ENCODE assay signal across 9 cellular contexts in the genomic region with DNA sequence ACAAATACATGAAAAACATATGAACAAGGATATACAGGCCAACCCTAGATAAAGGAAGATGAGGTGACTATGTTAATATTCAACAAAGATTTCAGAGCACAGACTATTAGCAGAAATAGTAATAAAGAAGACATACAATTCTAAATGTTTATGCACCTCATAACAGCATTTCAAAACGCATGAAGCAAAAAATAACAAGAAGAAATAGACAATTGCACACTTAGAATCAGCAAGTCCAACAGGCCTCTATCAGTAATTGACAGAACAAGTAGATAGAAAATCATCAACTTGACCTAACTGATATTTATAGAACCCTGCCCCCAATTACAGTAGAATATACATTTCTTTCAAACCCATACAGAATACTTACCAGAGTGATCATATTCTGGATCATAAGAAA. TPM values are rescaled to one million over a fixed set of nuclear protein-coding genes. Genes with fewer than 3 reads are reported as not detected.
"Had no signal": no experiment of that assay in that cellular context is flagged by ENCODE, and none has a peak within 500 bp of the region (broad histone marks: within the 10 kb centered on the region; RNA-seq: fewer than 3 reads in every experiment).

No MANE protein-coding gene starts in this region.

- H3K4me2 ChIP-seq: KMS-11 had no signal

- DNase-seq: IMR-90, KBM-7, KG1 had no signal

- H3K4me3 Mint-ChIP-seq: IgD-negative memory B cell had no signal

- ATAC-seq: HepG2, K562 had no signal

- FAIRE-seq: HepG2, K562 had no signal

- H3K9ac ChIP-seq: KMS-11 had no signal

- H3K4me1 Mint-ChIP-seq: IgD-negative memory B cell had no signal

- H3K27ac ChIP-seq: HL-60, KMS-11 had no signal

- H3K36me3 Mint-ChIP-seq: IgD-negative memory B cell had no signal

- H3K27ac Mint-ChIP-seq: IgD-negative memory B cell had no signal

- H3K4me3 ChIP-seq: K562 had no signal

RNA-seq across cellular contexts. Expression of a gene that starts 11.4 kb away (rescaled TPM):
- total RNA-seq: HepG2, HT-29, K562 had no signal
- polyA plus RNA-seq: HepG2, IgD-negative memory B cell, K562 had no signal
